8 cellular contexts compared by ENCODE assay signal in genomic region chr2:32772623-32773221, GRCh38.
A peak's percentile ranks its signal among the peaks of the same experiment; 100 is the strongest.
DNase-seq lines count a peak whose midpoint lies in the region; ATAC-seq, FAIRE-seq and TF ChIP-seq lines count a peak whose summit lies in the region.

No MANE protein-coding gene starts in this region.

- BruUV-seq in GM12878 (replicated peaks; lab: Mats Ljungman, UMichigan) = no TSS peak

- intact Hi-C loops in GM12878 (cut with micrococcal nuclease; ENCODE audit: unreplicated experiment) = loop anchor here (1.0 to 2.0 kb wide), 4 partner anchors 174 to 811 kb away; partner anchors contain the start of gene LTBP1
- intact Hi-C loops in testis (cut with DNase I; ENCODE audit: low total_unique reads) = no loop called here

- SMC1A ChIA-PET in GM12878 (lab: Charles Lee; ENCODE audit: uncharacterized antibody, unreplicated experiment) = interaction anchor here (0.8 to 1.5 kb wide), 3 partner anchors 23 to 811 kb away, joined by 3 to 9 read pairs (median 4); no protein-coding TSS in a partner anchor

- H3K27me3 ChIP-seq in GM12878 (replicated peaks in 1 of 2; ENCODE audit: control insufficient read depth in 2 of 2, insufficient read depth in 2 of 2, low read length in 1 of 2) (no peaks in the 10 kb centered on the region), testis (no peaks in the 10 kb centered on the region)

- in situ Hi-C loops in GM12878 (cut with MboI) = loop anchor here (5.0 to 25.0 kb wide), 3 partner anchors 172 to 815 kb away; partner anchors contain the start of genes FAM98A and LTBP1

- RAD21 ChIA-PET in GM12878 (lab: Charles Lee; ENCODE audit: unreplicated experiment) = interaction anchor here (1.2 to 2.1 kb wide), 2 partner anchors 600 to 810 kb away, joined by 4 to 6 read pairs; no protein-coding TSS in a partner anchor

- no peak overlapping the region for H3K4me3 ChIP-seq in GM12864 (ENCODE audit: low read depth, low read length)
- no peak overlapping the region for H3K4me3 ChIP-seq in GM12878
- no peak overlapping the region for H3K4me3 ChIP-seq in testis

- H3K9me3 ChIP-seq in GM12878 (replicated peaks; ENCODE audit: control insufficient read depth, insufficient read depth, low read length) (no peaks in the 10 kb centered on the region), testis (no peaks in the 10 kb centered on the region)

- CTCF ChIA-PET in GM12878 (lab: Yijun Ruan, JAX) = interaction anchor here (0.6 to 2.1 kb wide), 8 partner anchors 8 to 813 kb away, joined by 3 to 9 read pairs (median 5); no protein-coding TSS in a partner anchor

- TF ChIP-seq RAD21 in GM12878 (IDR thresholded peaks at IDR 0.05; ENCODE audit: insufficient read depth, low read depth, low read length) = peak; percentile 92

- POLR2A ChIA-PET in GM12878 (lab: Charles Lee) = interaction anchor here (0.6 kb wide), 1 partner anchor 251 kb away, joined by 3 read pairs; no protein-coding TSS in a partner anchor

- TF ChIP-seq CTCF in 22Rv1 (IDR thresholded peaks at IDR 0.05) (peak; percentile 77), GM12864 (IDR thresholded peaks at IDR 0.05; ENCODE audit: low read depth, low read length, missing control alignments) (peak; percentile 58), GM12878 (IDR thresholded peaks at IDR 0.05 in 2 of 3, conservative IDR thresholded peaks at IDR 0.05 in 1 of 3; ENCODE audit: control insufficient read depth in 2 of 3, extremely low read depth in 1 of 3, insufficient read depth in 1 of 3, low read depth in 3 of 3, low read length in 3 of 3) (peak; percentile 36 to 68 (median 55); a peak in 5 of 6 replicates), testis (IDR thresholded peaks at IDR 0.05) (peak; percentile 58 to 75 (median 64))

- H3K9ac ChIP-seq in GM12878 (ENCODE audit: control insufficient read depth, insufficient read depth, low read length) = no peak overlapping the region

- no peak overlapping the region for H2AFZ ChIP-seq in GM12878 (ENCODE audit: control insufficient read depth, low read depth, low read length)

- no peak for TF ChIP-seq EP300 in GM12878 (IDR thresholded peaks at IDR 0.05; ENCODE audit: borderline replicate concordance in 1 of 2, control insufficient read depth in 1 of 2, low read depth in 2 of 2, low read length in 2 of 2)

- FAIRE-seq in GM12878 (lab: Jason Lieb, UNC) = peak; percentile 73

- 55% methylated on average over 4 of the region's 4 CpGs for WGBS in GM12878 (ENCODE audit: insufficient coverage, insufficient replicate concordance, low lambda C conversion rate, missing lambda C conversion rate)
- WGBS in testis, 2 donors = 48 to 49% methylated on average over 4 of the region's 4 CpGs

- H3K4me1 ChIP-seq in GM12878 (ENCODE audit: control insufficient read depth, insufficient read depth, low read length) = no peaks in the 10 kb centered on the region
- H3K4me1 ChIP-seq in testis = no peaks in the 10 kb centered on the region

- ATAC-seq in GM12878 (peak; percentile 71), GM18907 (IDR thresholded peaks at IDR 0.05; ENCODE audit: unreplicated experiment) (no peak)

- no peak for TF ChIP-seq POLR2A in GM12878 (IDR thresholded peaks at IDR 0.05; ENCODE audit: low read depth, low read length)
- TF ChIP-seq POLR2A in testis (IDR thresholded peaks at IDR 0.05) = no peak

- H3K36me3 ChIP-seq in GM12878 (ENCODE audit: control insufficient read depth in 2 of 2, insufficient read depth in 2 of 2, low read length in 1 of 2) (no peaks in the 10 kb centered on the region), testis (ENCODE audit: low read depth, missing control alignments) (no peaks in the 10 kb centered on the region)

- no peak for DNase-seq in GM12864 (ENCODE audit: low read depth)
- DNase-seq in NCI-H1694 (lab: John Stamatoyannopoulos, UW) = peak; percentile 60
- DNase-seq in GM12878 (ENCODE audit: low read depth, low spot score) = no peak
- DNase-seq in iPS DF 4.7 (ENCODE audit: extremely low read depth, low spot score) = peak; percentile 44
- DNase-seq in testis = no peak
- DNase-seq in effector CD8-positive, alpha-beta T cell (lab: John Stamatoyannopoulos, UW) = no peak

- no peaks in the 10 kb centered on the region for H4K20me1 ChIP-seq in GM12878 (ENCODE audit: control insufficient read depth, insufficient read depth)

- no peak overlapping the region for H3K27ac ChIP-seq in 22Rv1
- H3K27ac ChIP-seq in GM12878 (ENCODE audit: control insufficient read depth, insufficient read depth) = no peak overlapping the region
- H3K27ac ChIP-seq in testis = no peak overlapping the region

- no peak overlapping the region for H3K4me2 ChIP-seq in GM12878 (ENCODE audit: control insufficient read depth, insufficient read depth)

- no peaks in the 10 kb centered on the region for H3K79me2 ChIP-seq in GM12878 (ENCODE audit: control insufficient read depth, insufficient read depth, low read length)

TF ChIP-seq in GM12878, 131 proteins besides CTCF, POLR2A, EP300 and RAD21:
- no peak for TF ChIP-seq RCOR1 (conservative IDR thresholded peaks at IDR 0.05; ENCODE audit: low read depth, low read length)
- peak; percentile 70 for TF ChIP-seq SMC3 (IDR thresholded peaks at IDR 0.05; ENCODE audit: borderline replicate concordance, low read length)
- no peak for TF ChIP-seq ETV6 (conservative IDR thresholded peaks at IDR 0.05 in 1 of 2, IDR thresholded peaks at IDR 0.05 in 1 of 2; ENCODE audit: borderline replicate concordance in 1 of 2, low read depth in 1 of 2)
- TF ChIP-seq CEBPB (IDR thresholded peaks at IDR 0.05; ENCODE audit: borderline replicate concordance in 1 of 2, low read depth in 2 of 2, low read length in 2 of 2) = no peak

Comparison
In these comparisons a context has a peak if more than half of its experiments do, and no peak if none do; other contexts are left out.
1. DNase-seq: peak in NCI-H1694 (single experiment) and iPS DF 4.7 (single experiment); none in GM12864 (single experiment), GM12878 (single experiment), testis (single experiment) and effector CD8-positive, alpha-beta T cell (single experiment).
2. Peak in every context shown above with its lines, with median percentiles within 50 percentile points of each other: CTCF ChIP-seq.